ENCODE assay signal across 8 cellular contexts in genomic region chr14:50666772-50667490, GRCh38. TPM values are rescaled to one million over a fixed set of nuclear protein-coding genes. Genes with fewer than 3 reads are reported as not detected.
A peak's percentile ranks its signal among the peaks of the same experiment; 100 is the strongest.
DNase-seq lines count a peak whose midpoint lies in the region; ATAC-seq and TF ChIP-seq lines count a peak whose summit lies in the region.

No MANE protein-coding gene starts in this region.

- H3K4me1 Mint-ChIP-seq in activated T-cell treated with anti-CD3 and anti-CD28 coated beads, Interleukin-2, amount 50 U/mL, for 24 hours (ENCODE audit: low read depth) = peaks cover 23% of the 10 kb centered on the region

- TF ChIP-seq EP300 in gastroesophageal sphincter (IDR thresholded peaks at IDR 0.05) = no peak

- peak overlapping the region; percentile 61 to 93 for H3K4me3 ChIP-seq in gastroesophageal sphincter

- 1 to 3% methylated on average over 10 to 15 of the region's 15 CpGs for WGBS in gastroesophageal sphincter (ENCODE audit: low coverage in 1 of 2), 2 donors

- TF ChIP-seq CTCF in gastroesophageal sphincter (IDR thresholded peaks at IDR 0.05) (no peak), omental fat pad (IDR thresholded peaks at IDR 0.05) (no peak)

- H3K27ac Mint-ChIP-seq in activated T-cell treated with anti-CD3 and anti-CD28 coated beads, Interleukin-2, amount 50 U/mL, for 24 hours = peak overlapping the region; percentile 78

- TF ChIP-seq POLR2A in gastroesophageal sphincter (IDR thresholded peaks at IDR 0.05) = peak in 1 of 2 donors; percentile 5

- peaks cover 0 to 10% of the 10 kb centered on the region in 2 donors for H3K36me3 ChIP-seq in gastroesophageal sphincter

- no peak overlapping the region for H3K4me3 Mint-ChIP-seq in activated T-cell treated with anti-CD3 and anti-CD28 coated beads, Interleukin-2, amount 50 U/mL, for 24 hours

- peak overlapping the region; percentile 87 to 99 (median 97) for H3K27ac ChIP-seq in gastroesophageal sphincter

- H3K36me3 Mint-ChIP-seq in activated T-cell treated with anti-CD3 and anti-CD28 coated beads, Interleukin-2, amount 50 U/mL, for 24 hours (ENCODE audit: low read depth) = peaks cover 25% of the 10 kb centered on the region

- no peaks in the 10 kb centered on the region for H3K9me3 ChIP-seq in gastroesophageal sphincter

- peak; percentile 14 for DNase-seq in activated CD8-positive, alpha-beta memory T cell treated with anti-CD3 and anti-CD28 coated beads, Interleukin-2, amount 50 U/mL, for 1 hour (ENCODE audit: extremely low read depth)
- no peak for DNase-seq in activated CD8-positive, alpha-beta memory T cell treated with anti-CD3 and anti-CD28 coated beads for 24 hours
- DNase-seq in NCI-H1105 (lab: John Stamatoyannopoulos, UW) (peak; percentile 9), omental fat pad (ENCODE audit: low spot score) (no peak)
- DNase-seq in activated T-cell treated with anti-CD3 and anti-CD28 coated beads, Interleukin-2, amount 50 U/mL, for 24 hours = peak; percentile 43

- peak; percentile 39 for ATAC-seq in gastroesophageal sphincter
- peak; percentile 54 for ATAC-seq in omental fat pad (ENCODE audit: low FRiP score)
- ATAC-seq in HG03280 (IDR thresholded peaks at IDR 0.05; ENCODE audit: unreplicated experiment) = no peak
- no peak for ATAC-seq in HG03378 (IDR thresholded peaks at IDR 0.05; ENCODE audit: unreplicated experiment)

- no peaks in the 10 kb centered on the region for H3K9me3 Mint-ChIP-seq in activated T-cell treated with anti-CD3 and anti-CD28 coated beads, Interleukin-2, amount 50 U/mL, for 24 hours

- H3K27me3 ChIP-seq in gastroesophageal sphincter = no peaks in the 10 kb centered on the region

- peaks cover 0 to 41% (median 2%) of the 10 kb centered on the region in 3 donors for H3K4me1 ChIP-seq in gastroesophageal sphincter

- no peaks in the 10 kb centered on the region for H3K27me3 Mint-ChIP-seq in activated T-cell treated with anti-CD3 and anti-CD28 coated beads, Interleukin-2, amount 50 U/mL, for 24 hours

RNA-seq across cellular contexts. Expression of gene SAV1, which starts 1.2 kb away (rescaled TPM):
- total RNA-seq in gastroesophageal sphincter = 10 to 100 TPM; 34.8 to 48.7 (median 42.5) TPM
- total RNA-seq in omental fat pad = 10 to 100 TPM; 37.7 to 49.7 (median 40.0) TPM

Comparison
In these comparisons a context has a peak if more than half of its experiments do, and no peak if none do; other contexts are left out.
1. DNase-seq: peak in activated CD8-positive, alpha-beta memory T cell treated with anti-CD3 and anti-CD28 coated beads, Interleukin-2, amount 50 U/mL, for 1 hour (single experiment), NCI-H1105 (single experiment) and activated T-cell treated with anti-CD3 and anti-CD28 coated beads, Interleukin-2, amount 50 U/mL, for 24 hours (single experiment); none in activated CD8-positive, alpha-beta memory T cell treated with anti-CD3 and anti-CD28 coated beads for 24 hours (single experiment) and omental fat pad (single experiment).
2. ATAC-seq: peak in gastroesophageal sphincter (single experiment) and omental fat pad (single experiment); none in HG03280 (single experiment) and HG03378 (single experiment).